8 cellular contexts compared by ENCODE assay signal in genomic region chr9:95626885-95627558, GRCh38.
A peak's percentile ranks its signal among the peaks of the same experiment; 100 is the strongest.
DNase-seq lines count a peak whose midpoint lies in the region; ATAC-seq, FAIRE-seq and TF ChIP-seq lines count a peak whose summit lies in the region.

No MANE protein-coding gene starts in this region.

- no peak for TF ChIP-seq RAD21 in K562 (CRISPR knock-in tag; conservative IDR thresholded peaks at IDR 0.05 in 1 of 2, IDR thresholded peaks at IDR 0.05 in 1 of 2)

- H3K27ac Mint-ChIP-seq in T-helper 17 cell (peak overlapping the region; percentile 51), natural killer cell (no peak overlapping the region)

- TF ChIP-seq POLR2A in K562 (conservative IDR thresholded peaks at IDR 0.05) (no peak), stomach (IDR thresholded peaks at IDR 0.05) (no peak)

- H3K27me3 Mint-ChIP-seq in T-helper 17 cell (peaks cover 14% of the 10 kb centered on the region), natural killer cell (ENCODE audit: low read depth in 2 of 2) (peaks cover 29 to 52% of the 10 kb centered on the region in 2 donors)

- no peaks in the 10 kb centered on the region; the same call in 1 of the 2 replicates for H4K20me1 ChIP-seq in K562 (replicated peaks; ENCODE audit: control insufficient read depth, insufficient read depth, low read length)

- BruUV-seq in K562 (replicated peaks; lab: Mats Ljungman, UMichigan), result no TSS peak

- POLR2A ChIA-PET in K562 (lab: Yijun Ruan, JAX), result interaction anchor here (0.6 to 1.0 kb wide), 2 partner anchors 21 to 1509 kb away, joined by 3 read pairs; no protein-coding TSS in a partner anchor

- ATAC-seq in T-helper 17 cell, result peak; percentile 86
- ATAC-seq in K562, result no peak
- peak; percentile 68 to 96 (median 80) for ATAC-seq in natural killer cell
- no peak for ATAC-seq in HG03460 (IDR thresholded peaks at IDR 0.05; ENCODE audit: unreplicated experiment)
- no peak for ATAC-seq in GM18498 (IDR thresholded peaks at IDR 0.05; ENCODE audit: unreplicated experiment)

- H3K4me3 Mint-ChIP-seq in T-helper 17 cell (peak overlapping the region; percentile 47), natural killer cell (peak overlapping the region; percentile 59)

- FAIRE-seq in K562 (lab: Jason Lieb, UNC), result no peak

- no peaks in the 10 kb centered on the region for H3K9me1 ChIP-seq in K562 (ENCODE audit: control insufficient read depth, insufficient read depth, low read length)

- DNase-seq in T-helper 17 cell, result no peak
- DNase-seq in K562 (ENCODE audit: extremely low read depth in 1 of 4, low spot score in 3 of 4), result no peak
- peak; percentile 23 for DNase-seq in natural killer cell
- no peak for DNase-seq in stomach
- no peak for DNase-seq in hippocampal formation (lab: John Stamatoyannopoulos, UW)
- no peak for DNase-seq in NCI-H82 (lab: John Stamatoyannopoulos, UW)

- H3K9me3 Mint-ChIP-seq in natural killer cell, result no peaks in the 10 kb centered on the region

- H3K9ac ChIP-seq in K562 (ENCODE audit: insufficient read depth in 1 of 2, low read depth in 2 of 2, low read length in 2 of 2), result no peak overlapping the region

- H3K4me2 ChIP-seq in K562 (ENCODE audit: insufficient read depth, low read length), result no peak overlapping the region

- H3K27me3 ChIP-seq in K562 (ENCODE audit: control insufficient read depth in 2 of 2, insufficient read depth in 2 of 2, low read length in 2 of 2), result peaks cover 21 to 37% of the 10 kb centered on the region in 2 experiments; a peak in 4 of 5 replicates
- H3K27me3 ChIP-seq in stomach, result no peaks in the 10 kb centered on the region

- H3K79me2 ChIP-seq in K562 (ENCODE audit: control insufficient read depth, insufficient read depth, low read length), result no peaks in the 10 kb centered on the region

- no peak overlapping the region for H3K4me3 ChIP-seq in K562
- no peak overlapping the region for H3K4me3 ChIP-seq in stomach

- TF ChIP-seq EP300 in K562 (IDR thresholded peaks at IDR 0.05; ENCODE audit: low read length) (no peak), stomach (IDR thresholded peaks at IDR 0.05) (no peak)

- WGBS in K562 (ENCODE audit: insufficient coverage, low coverage, missing lambda C conversion rate), result 3% methylated on average over 19 of the region's 21 CpGs
- 62 to 75% (median 73%) methylated on average over 21 of the region's 21 CpGs for WGBS in stomach, 5 donors

- in situ Hi-C loops in K562 (cut with MboI), result no loop called here

- H3K9me3 ChIP-seq in T-helper 17 cell (ENCODE audit: control insufficient read depth, low read length, poor library complexity, severe bottlenecking) (no peaks in the 10 kb centered on the region), K562 (replicated peaks; ENCODE audit: control insufficient read depth, insufficient read depth, low read depth, low read length) (no peaks in the 10 kb centered on the region), stomach (no peaks in the 10 kb centered on the region)

- no peaks in the 10 kb centered on the region for H3K36me3 ChIP-seq in K562 (ENCODE audit: control insufficient read depth, insufficient read depth, low read length)
- H3K36me3 ChIP-seq in stomach, result no peaks in the 10 kb centered on the region

- CTCF ChIA-PET in K562 (lab: Yijun Ruan, JAX; ENCODE audit: low intra/inter-chr PET ratio), result no interaction called here

- H2AFZ ChIP-seq in K562 (ENCODE audit: low read depth, low read length), result no peak overlapping the region

- peaks cover 7% of the 10 kb centered on the region for H3K4me1 Mint-ChIP-seq in T-helper 17 cell
- H3K4me1 Mint-ChIP-seq in natural killer cell, result peaks cover 12 to 14% of the 10 kb centered on the region in 2 donors

- H3K27ac ChIP-seq in K562 (ENCODE audit: extremely low read depth, low read depth, low read length) (no peak overlapping the region), stomach (peak overlapping the region in 3 of 5 donors; percentile 3 to 57 (median 35))

- H3K36me3 Mint-ChIP-seq in T-helper 17 cell (ENCODE audit: low read depth) (no peaks in the 10 kb centered on the region), natural killer cell (no peaks in the 10 kb centered on the region)

- TF ChIP-seq CTCF in K562 (IDR thresholded peaks at IDR 0.05 in 2 of 3, conservative IDR thresholded peaks at IDR 0.05 in 1 of 3; ENCODE audit: insufficient read depth in 2 of 3, low read depth in 1 of 3, low read length in 3 of 3) (no peak), natural killer cell (IDR thresholded peaks at IDR 0.05) (no peak), stomach (IDR thresholded peaks at IDR 0.05) (no peak)

- intact Hi-C loops in K562 (cut with micrococcal nuclease) (no loop called here), natural killer cell (cut with micrococcal nuclease) (no loop called here), stomach (cut with DNase I; ENCODE audit: low total_unique reads) (no loop called here)

- peaks cover 0 to 7% of the 10 kb centered on the region in 2 experiments; a peak in 2 of 5 replicates for H3K4me1 ChIP-seq in K562 (replicated peaks in 1 of 2; ENCODE audit: control insufficient read depth in 2 of 2, insufficient read depth in 2 of 2, low read length in 2 of 2)
- peaks cover 0 to 5% (median 0%) of the 10 kb centered on the region in 4 donors for H3K4me1 ChIP-seq in stomach

TF ChIP-seq in K562, 482 proteins besides CTCF, POLR2A, EP300 and RAD21 (continues in another document):
- no peak for TF ChIP-seq ELF2 (CRISPR knock-in tag; IDR thresholded peaks at IDR 0.05)
- TF ChIP-seq MGA (IDR thresholded peaks at IDR 0.05), result peak; percentile 81
- no peak for TF ChIP-seq CSDE1 (IDR thresholded peaks at IDR 0.05)
- peak; percentile 69 for TF ChIP-seq GABPA (tag; conservative IDR thresholded peaks at IDR 0.05; ENCODE audit: low read depth)
- TF ChIP-seq ZNF165 (CRISPR knock-in tag; IDR thresholded peaks at IDR 0.05; ENCODE audit: borderline replicate concordance), result no peak

Comparison
In these comparisons a context has a peak if more than half of its experiments do, and no peak if none do; other contexts are left out.
1. ATAC-seq: peak in T-helper 17 cell (single experiment) and natural killer cell (3 of 3); none in K562 (single experiment), HG03460 (single experiment) and GM18498 (single experiment).